ENCODE assay signal across 8 cellular contexts in the genomic region with DNA sequence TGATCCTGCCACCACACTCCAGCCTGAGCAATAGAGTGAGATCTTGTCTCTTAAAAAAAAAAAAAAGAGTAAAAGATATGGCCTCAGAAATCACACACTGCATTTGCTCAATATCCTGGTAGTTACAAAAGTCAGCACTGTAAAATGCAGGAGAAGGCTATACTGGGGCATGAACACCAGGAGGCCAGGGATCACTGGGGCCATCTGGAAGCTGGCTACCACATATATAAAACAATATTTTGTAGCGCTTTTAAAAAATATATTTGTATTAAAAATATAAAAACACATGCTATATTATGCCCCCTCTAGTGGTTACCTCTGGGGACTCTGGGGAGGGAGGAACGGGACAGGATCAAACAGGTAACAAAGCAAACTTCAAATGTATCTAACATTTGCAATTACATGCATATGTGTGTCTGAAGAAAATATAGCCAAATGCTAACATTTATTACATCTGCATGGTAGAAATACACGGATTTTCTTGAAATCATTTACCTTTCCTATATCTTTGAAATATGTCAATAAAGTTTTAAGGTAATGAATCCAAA. TPM values are rescaled to one million over a fixed set of nuclear protein-coding genes. Genes with fewer than 3 reads are reported as not detected.
DNase-seq lines count a peak whose midpoint lies in the region; ATAC-seq and TF ChIP-seq lines count a peak whose summit lies in the region.

No MANE protein-coding gene starts in this region.

- H3K27me3 ChIP-seq in heart right ventricle: no peaks in the 10 kb centered on the region

- H3K36me3 ChIP-seq in heart right ventricle (peaks cover 0 to 15% (median 0%) of the 10 kb centered on the region in 9 donors), OCI-LY7 (ENCODE audit: insufficient read depth, low read length) (peaks cover 43% of the 10 kb centered on the region)

- H2AFZ ChIP-seq in OCI-LY7 (ENCODE audit: low read length): no peak overlapping the region

- peaks cover 50% of the 10 kb centered on the region for H3K79me2 ChIP-seq in OCI-LY7 (ENCODE audit: insufficient read depth, low read depth, low read length)

- TF ChIP-seq CTCF in heart right ventricle (IDR thresholded peaks at IDR 0.05) (peak in 8 of 9 donors; percentile 10 to 54 (median 42)), OCI-LY7 (conservative IDR thresholded peaks at IDR 0.05; ENCODE audit: low read length) (peak; percentile 78), choroid plexus epithelial cell (conservative IDR thresholded peaks at IDR 0.05; ENCODE audit: low read depth, low read length) (peak; percentile 71)

- POLR2A ChIA-PET in OCI-LY7 (lab: Charles Lee): no interaction called here

- no peak overlapping the region for H3K4me2 ChIP-seq in OCI-LY7 (ENCODE audit: low read length)

- CTCF ChIA-PET in OCI-LY7 (lab: Charles Lee; ENCODE audit: unreplicated experiment): no interaction called here

- H3K9me3 ChIP-seq in heart right ventricle (no peaks in the 10 kb centered on the region), OCI-LY7 (ENCODE audit: low read length) (no peaks in the 10 kb centered on the region)

- intact Hi-C loops in heart right ventricle (cut with DNase I): loop anchor here in 1 of 10 donors (5.0 kb wide), 1 partner anchor 1195 kb away; no protein-coding TSS in a partner anchor
- intact Hi-C loops in Right ventricle myocardium inferior (cut with DNase I): no loop called here
- intact Hi-C loops in OCI-LY7 (cut with micrococcal nuclease; ENCODE audit: unreplicated experiment): no loop called here

- BruUV-seq in OCI-LY7 (replicated peaks; lab: Mats Ljungman, UMichigan): no TSS peak

- H3K4me1 ChIP-seq in heart right ventricle (peaks cover 0 to 27% (median 13%) of the 10 kb centered on the region in 9 donors), OCI-LY7 (ENCODE audit: insufficient read depth, low read length, poor library complexity, severe bottlenecking) (peaks cover 7% of the 10 kb centered on the region)

- H3K4me3 ChIP-seq in heart right ventricle (no peak overlapping the region), OCI-LY7 (ENCODE audit: low read depth, low read length, poor library complexity, severe bottlenecking) (no peak overlapping the region), choroid plexus epithelial cell (ENCODE audit: low read depth, low read length) (no peak overlapping the region)

- H3K9me2 ChIP-seq in OCI-LY7 (ENCODE audit: insufficient read depth, low read length): no peaks in the 10 kb centered on the region

- H3K27ac ChIP-seq in heart right ventricle (no peak overlapping the region), OCI-LY7 (ENCODE audit: low read depth, low read length, poor library complexity, severe bottlenecking) (no peak overlapping the region)

- WGBS in heart right ventricle, 2 donors: 88% methylated on average over 3 of the region's 3 CpGs

- DNase-seq in heart right ventricle (no peak), Right ventricle myocardium inferior (ENCODE audit: missing footprints) (no peak), OCI-LY7 (ENCODE audit: low spot score) (peak; percentile 31), choroid plexus epithelial cell (ENCODE audit: low read depth) (peak; percentile 53), renal cortical epithelial cell (ENCODE audit: low read depth) (peak; percentile 23), mucosa of gallbladder (ENCODE audit: low spot score) (no peak)

- H4K20me1 ChIP-seq in OCI-LY7 (ENCODE audit: insufficient read depth, low read length): peaks cover 20% of the 10 kb centered on the region

- ATAC-seq in heart right ventricle (no peak), Right ventricle myocardium inferior (no peak), GM21825 (IDR thresholded peaks at IDR 0.05; ENCODE audit: unreplicated experiment) (no peak), GM19324 (IDR thresholded peaks at IDR 0.05; ENCODE audit: low FRiP score, unreplicated experiment) (no peak)

RNA-seq across cellular contexts. Expression of gene C4orf46, which starts 4.0 kb away (rescaled TPM):
- 1 to 10 TPM; 3.0 to 5.2 (median 4.4) TPM for total RNA-seq in heart right ventricle
- polyA plus RNA-seq in heart right ventricle: 1 to 10 TPM; 1.7 to 3.3 TPM
- 3.7 TPM for total RNA-seq in Right ventricle myocardium inferior
- total RNA-seq in OCI-LY7 (2014; rRNA removed; shearing (Covaris generic)): 18.3 and 30.4 TPM in 2 replicates
- 23.9 and 28.9 TPM in 2 replicates for total RNA-seq in OCI-LY7 (2022)
- total RNA-seq in renal cortical epithelial cell: 7.7 and 16.1 TPM in 2 replicates
- 2.7 TPM for total RNA-seq in mucosa of gallbladder

RNA-seq across cellular contexts. Expression of gene ETFDH, which starts 4.4 kb away (rescaled TPM):
- total RNA-seq in heart right ventricle: 100 to 1,000 TPM; 140 to 305 (median 219) TPM
- polyA plus RNA-seq in heart right ventricle: 100 to 1,000 TPM in 1 of 2 donors, 10 to 100 TPM in 1; 47.3 to 141 TPM
- 383 TPM for total RNA-seq in Right ventricle myocardium inferior
- 13.3 and 17.6 TPM in 2 replicates for total RNA-seq in OCI-LY7 (2014; rRNA removed; shearing (Covaris generic))
- total RNA-seq in OCI-LY7 (2022): 18.9 and 19.2 TPM in 2 replicates
- 17.4 and 36.5 TPM in 2 replicates for total RNA-seq in renal cortical epithelial cell
- total RNA-seq in mucosa of gallbladder: 30.5 TPM

RNA-seq across cellular contexts. Expression of gene PPID, which starts 55.5 kb away (rescaled TPM):
- total RNA-seq in heart right ventricle (10 to 100 TPM; 23.8 to 37.1 (median 33.1) TPM), Right ventricle myocardium inferior (33.4 TPM), OCI-LY7 (2022) (21.2 and 25.0 TPM in 2 replicates), renal cortical epithelial cell (38.0 and 46.0 TPM in 2 replicates), mucosa of gallbladder (34.8 TPM)
- polyA plus RNA-seq in heart right ventricle: 10 to 100 TPM; 24.4 to 35.4 TPM
- total RNA-seq in OCI-LY7 (2014; rRNA removed; shearing (Covaris generic)): 27.3 and 29.9 TPM in 2 replicates

Comparison
In these comparisons a context has a peak if more than half of its experiments do, and no peak if none do; other contexts are left out.
1. DNase-seq: peak in OCI-LY7 (single experiment), choroid plexus epithelial cell (single experiment) and renal cortical epithelial cell (single experiment); none in heart right ventricle (0 of 2), Right ventricle myocardium inferior (single experiment) and mucosa of gallbladder (single experiment).
2. Peak in every context shown above with its lines, with median percentiles within 50 percentile points of each other: CTCF ChIP-seq.